ENCODE assay signal across 26 cellular contexts in the genomic region with DNA sequence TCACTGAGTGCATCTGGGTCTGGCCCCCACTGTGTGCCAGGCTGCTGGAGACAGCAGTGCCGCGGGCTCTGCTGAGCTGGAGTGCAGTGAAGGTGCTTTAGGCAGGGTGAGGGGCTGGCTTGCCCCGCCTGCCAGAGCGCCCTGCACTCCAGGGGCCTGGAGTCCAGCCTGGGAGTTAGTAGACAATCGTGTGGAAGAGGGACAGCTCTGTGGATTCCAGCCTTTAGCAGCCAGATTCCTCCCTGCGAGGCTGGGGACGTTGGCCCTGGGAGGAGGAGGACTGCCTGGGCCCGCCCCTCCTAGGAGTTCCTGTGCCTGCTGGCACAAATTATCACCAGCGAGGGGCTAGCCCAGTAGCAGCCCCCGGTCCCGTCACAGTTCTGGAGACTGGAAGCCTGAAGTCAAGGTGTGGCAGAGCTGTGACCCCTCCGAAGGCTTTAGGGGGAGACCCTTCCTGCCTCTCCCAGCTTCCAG. TPM values are rescaled to one million over a fixed set of nuclear protein-coding genes. Genes with fewer than 3 reads are reported as not detected.
DNase-seq lines count a peak whose midpoint lies in the region; ATAC-seq and TF ChIP-seq lines count a peak whose summit lies in the region.
"Had no signal": no experiment of that assay in that cellular context is flagged by ENCODE, and none has a peak within 500 bp of the region (broad histone marks: within the 10 kb centered on the region; RNA-seq: fewer than 3 reads in every experiment).

No MANE protein-coding gene starts in this region.

- no peaks in the 10 kb centered on the region for H3K27me3 Mint-ChIP-seq in brain
- H3K27me3 Mint-ChIP-seq in activated CD4-positive, alpha-beta T cell treated with anti-CD3 and anti-CD28 coated beads, Interleukin-2, amount 10 ng/mL, durations not matched to agents 24 days and 14 days: peaks cover 46% of the 10 kb centered on the region
- H3K27me3 Mint-ChIP-seq in stimulated activated naive CD8-positive, alpha-beta T cell treated with anti-CD3 and anti-CD28 coated beads, Interleukin-15, amount 100 ng/mL, for 72 hours: peaks cover 76% of the 10 kb centered on the region
- H3K27me3 Mint-ChIP-seq: activated CD4-positive, alpha-beta memory T cell treated with anti-CD3 and anti-CD28 coated beads for 36 hours had no signal

- H3K36me3 ChIP-seq in right lobe of liver (no peaks in the 10 kb centered on the region), aorta (ENCODE audit: control insufficient read depth in 1 of 2, insufficient read depth in 2 of 2, low read length in 1 of 2) (no peaks in the 10 kb centered on the region)
- H3K36me3 ChIP-seq: esophagus squamous epithelium, gastrocnemius medialis had no signal

- no peak for ATAC-seq in left cardiac atrium
- no peak for ATAC-seq in right cardiac atrium
- ATAC-seq in right lobe of liver: no peak
- no peak for ATAC-seq in aorta (ENCODE audit: low FRiP score)
- ATAC-seq in GM18868 (IDR thresholded peaks at IDR 0.05; ENCODE audit: unreplicated experiment): no peak
- no peak for ATAC-seq in stimulated activated naive CD8-positive, alpha-beta T cell treated with anti-CD3 and anti-CD28 coated beads, Interleukin-15, amount 100 ng/mL, for 72 hours
- ATAC-seq: natural killer cell treated with Interleukin-12 subunit alpha and Interleukin-12 subunit beta and Interleukin-15 and Interleukin-18, amount 100 ng/mL, for 72 hours; stimulated activated effector memory CD8-positive, alpha-beta T cell treated with anti-CD3 and anti-CD28 coated beads, Interleukin-12 subunit alpha, Interleukin-12 subunit beta, amount 100 ng/mL, for 72 hours had no signal

- peaks cover 31% of the 10 kb centered on the region for H3K36me3 Mint-ChIP-seq in brain
- no peaks in the 10 kb centered on the region for H3K36me3 Mint-ChIP-seq in activated CD4-positive, alpha-beta T cell treated with anti-CD3 and anti-CD28 coated beads, Interleukin-2, amount 10 ng/mL, durations not matched to agents 24 days and 14 days (ENCODE audit: low read depth)
- H3K36me3 Mint-ChIP-seq: activated CD4-positive, alpha-beta memory T cell treated with anti-CD3 and anti-CD28 coated beads for 36 hours; natural killer cell treated with Interleukin-12 subunit alpha and Interleukin-12 subunit beta and Interleukin-15 and Interleukin-18, amount 100 ng/mL, for 72 hours; stimulated activated effector memory CD8-positive, alpha-beta T cell treated with anti-CD3 and anti-CD28 coated beads, Interleukin-12 subunit alpha, Interleukin-12 subunit beta, amount 100 ng/mL, for 72 hours had no signal

- H3K4me3 Mint-ChIP-seq in brain: no peak overlapping the region
- H3K4me3 Mint-ChIP-seq in activated CD4-positive, alpha-beta T cell treated with anti-CD3 and anti-CD28 coated beads, Interleukin-2, amount 10 ng/mL, durations not matched to agents 24 days and 14 days: no peak overlapping the region
- H3K4me3 Mint-ChIP-seq in stimulated activated naive CD8-positive, alpha-beta T cell treated with anti-CD3 and anti-CD28 coated beads, Interleukin-15, amount 100 ng/mL, for 72 hours: no peak overlapping the region
- H3K4me3 Mint-ChIP-seq: activated CD4-positive, alpha-beta memory T cell treated with anti-CD3 and anti-CD28 coated beads for 36 hours; mesothelial cell of epicardium; natural killer cell treated with Interleukin-12 subunit alpha and Interleukin-12 subunit beta and Interleukin-15 and Interleukin-18, amount 100 ng/mL, for 72 hours had no signal

- TF ChIP-seq POLR2A in right lobe of liver (IDR thresholded peaks at IDR 0.05): no peak

- H3K27me3 ChIP-seq in right cardiac atrium (ENCODE audit: control insufficient read depth, insufficient read depth) (no peaks in the 10 kb centered on the region), right lobe of liver (no peaks in the 10 kb centered on the region), aorta (ENCODE audit: control insufficient read depth in 1 of 2, insufficient read depth in 2 of 2, low read length in 1 of 2) (no peaks in the 10 kb centered on the region)
- H3K27me3 ChIP-seq: esophagus squamous epithelium, gastrocnemius medialis, testis had no signal

- no peaks in the 10 kb centered on the region for H3K9me3 ChIP-seq in right cardiac atrium (ENCODE audit: control insufficient read depth, low read length)
- H3K9me3 ChIP-seq in right lobe of liver: no peaks in the 10 kb centered on the region
- peaks cover 1% of the 10 kb centered on the region for H3K9me3 ChIP-seq in aorta (ENCODE audit: control insufficient read depth, low read length)
- H3K9me3 ChIP-seq: gastrocnemius medialis, testis had no signal

- H3K27ac ChIP-seq in right cardiac atrium (ENCODE audit: low read length) (no peak overlapping the region), right lobe of liver (no peak overlapping the region), aorta (ENCODE audit: low read depth in 1 of 2, low read length in 2 of 2) (no peak overlapping the region)
- H3K27ac ChIP-seq: esophagus squamous epithelium, SK-N-MC, testis had no signal

- H3K4me1 Mint-ChIP-seq in brain: peaks cover 97% of the 10 kb centered on the region
- peaks cover 28% of the 10 kb centered on the region for H3K4me1 Mint-ChIP-seq in activated CD4-positive, alpha-beta T cell treated with anti-CD3 and anti-CD28 coated beads, Interleukin-2, amount 10 ng/mL, durations not matched to agents 24 days and 14 days
- peaks cover 63% of the 10 kb centered on the region for H3K4me1 Mint-ChIP-seq in stimulated activated naive CD8-positive, alpha-beta T cell treated with anti-CD3 and anti-CD28 coated beads, Interleukin-15, amount 100 ng/mL, for 72 hours

- H3K4me3 ChIP-seq in right cardiac atrium (ENCODE audit: low read length): no peak overlapping the region
- no peak overlapping the region for H3K4me3 ChIP-seq in right lobe of liver
- no peak overlapping the region for H3K4me3 ChIP-seq in aorta (ENCODE audit: low read length in 2 of 2)
- H3K4me3 ChIP-seq: esophagus squamous epithelium, gastrocnemius medialis, SK-N-MC, testis had no signal

- H3K4me1 ChIP-seq in right cardiac atrium (ENCODE audit: control insufficient read depth, insufficient read depth, low read length) (peaks cover 7% of the 10 kb centered on the region), right lobe of liver (no peaks in the 10 kb centered on the region), aorta (ENCODE audit: control insufficient read depth in 1 of 2, insufficient read depth in 2 of 2, low read length in 2 of 2) (no peaks in the 10 kb centered on the region)

- H3K27ac Mint-ChIP-seq in brain: peak overlapping the region in 4 of 5 experiments; percentile 37 to 97 (median 76)
- H3K27ac Mint-ChIP-seq in activated CD4-positive, alpha-beta T cell treated with anti-CD3 and anti-CD28 coated beads, Interleukin-2, amount 10 ng/mL, durations not matched to agents 24 days and 14 days: no peak overlapping the region
- no peak overlapping the region for H3K27ac Mint-ChIP-seq in stimulated activated naive CD8-positive, alpha-beta T cell treated with anti-CD3 and anti-CD28 coated beads, Interleukin-15, amount 100 ng/mL, for 72 hours
- H3K27ac Mint-ChIP-seq: activated CD4-positive, alpha-beta memory T cell treated with anti-CD3 and anti-CD28 coated beads for 36 hours; mesothelial cell of epicardium; stimulated activated effector memory CD8-positive, alpha-beta T cell treated with anti-CD3 and anti-CD28 coated beads, Interleukin-12 subunit alpha, Interleukin-12 subunit beta, amount 100 ng/mL, for 72 hours had no signal

- peak; percentile 7 for DNase-seq in left cardiac atrium
- no peak for DNase-seq in right cardiac atrium
- DNase-seq in right lobe of liver: peak; percentile 16 to 43 (median 36)
- peak; percentile 34 to 70 for DNase-seq in aorta
- DNase-seq in activated CD4-positive, alpha-beta T cell treated with anti-CD3 and anti-CD28 coated beads, Interleukin-2, amount 10 ng/mL, durations not matched to agents 24 days and 14 days: no peak
- no peak for DNase-seq in stimulated activated naive CD8-positive, alpha-beta T cell treated with anti-CD3 and anti-CD28 coated beads, Interleukin-15, amount 100 ng/mL, for 72 hours
- DNase-seq: activated CD4-positive, alpha-beta memory T cell treated with anti-CD3 and anti-CD28 coated beads for 36 hours; activated CD4-positive, CD25-positive, alpha-beta regulatory T cell; activated naive CD4-positive, alpha-beta T cell treated with anti-CD3 and anti-CD28 coated beads, Interleukin-2, amount 50 U/mL, for 16 hours; activated T-cell treated with anti-CD3 and anti-CD28 coated beads, Interleukin-2, amount 50 U/mL, for 48 hours; DMS 273 treated with DMSO at 0.1 percent for 48 hours; esophagus squamous epithelium; MM.1S; NCI-H1436 treated with DMSO at 0.1 percent for 48 hours; NCI-H526 treated with DMSO at 0.1 percent for 48 hours; RPMI8226; stimulated activated CD4-positive, alpha-beta T cell treated with anti-CD3 and anti-CD28 coated beads, Interleukin-1b, Interleukin-23, amount 100 ng/mL, for 48 hours; testis had no signal

- 76% methylated on average over 12 of the region's 12 CpGs for WGBS in right cardiac atrium
- 30% methylated on average over 2 of the region's 12 CpGs for WGBS in right lobe of liver (ENCODE audit: insufficient coverage, low coverage, low lambda C conversion rate, missing lambda C conversion rate)
- WGBS in aorta, 2 donors: 79 to 83% methylated on average over 10 to 12 of the region's 12 CpGs

- TF ChIP-seq CTCF in brain (conservative IDR thresholded peaks at IDR 0.05) (no peak), right lobe of liver (IDR thresholded peaks at IDR 0.05) (no peak)

- intact Hi-C loops in left cardiac atrium (cut with DNase I): no loop called here
- intact Hi-C loops in right cardiac atrium (cut with DNase I): no loop called here
- intact Hi-C loops in right lobe of liver (cut with DNase I): no loop called here
- intact Hi-C loops in aorta (cut with DNase I): no loop called here
- intact Hi-C loops in activated CD4-positive, alpha-beta T cell treated with anti-CD3 and anti-CD28 coated beads, Interleukin-2, amount 10 ng/mL, durations not matched to agents 24 days and 14 days (cut with micrococcal nuclease): no loop called here

- peaks cover 3 to 29% (median 15%) of the 10 kb centered on the region in 5 experiments for H3K9me3 Mint-ChIP-seq in brain
- H3K9me3 Mint-ChIP-seq in activated CD4-positive, alpha-beta T cell treated with anti-CD3 and anti-CD28 coated beads, Interleukin-2, amount 10 ng/mL, durations not matched to agents 24 days and 14 days: no peaks in the 10 kb centered on the region
- peaks cover 13% of the 10 kb centered on the region in 2 donors for H3K9me3 Mint-ChIP-seq in stimulated activated naive CD8-positive, alpha-beta T cell treated with anti-CD3 and anti-CD28 coated beads, Interleukin-15, amount 100 ng/mL, for 72 hours
- H3K9me3 Mint-ChIP-seq: activated CD4-positive, alpha-beta memory T cell treated with anti-CD3 and anti-CD28 coated beads for 36 hours; natural killer cell treated with Interleukin-12 subunit alpha and Interleukin-12 subunit beta and Interleukin-15 and Interleukin-18, amount 100 ng/mL, for 72 hours had no signal

RNA-seq across cellular contexts. Expression of gene RGS12, which starts 7.4 kb away (rescaled TPM):
- total RNA-seq in left cardiac atrium (10 to 100 TPM; 13.3 to 16.6 TPM), right cardiac atrium (10 to 100 TPM; 11.6 to 18.2 (median 14.6) TPM), right lobe of liver (10 to 100 TPM; 15.0 to 29.6 (median 22.1) TPM), aorta (10 to 100 TPM; 23.9 to 40.4 TPM)
- polyA plus RNA-seq in right cardiac atrium (20.8 TPM), brain (ENCODE audit: insufficient read depth, low read depth, low replicate concordance) (59.4 TPM), aorta (10 to 100 TPM; 10.3 to 28.2 TPM)
- 3.3 and 3.7 TPM in 2 replicates for total RNA-seq in activated CD4-positive, alpha-beta T cell treated with anti-CD3 and anti-CD28 coated beads, Interleukin-2, amount 10 ng/mL, durations not matched to agents 24 days and 14 days

RNA-seq across cellular contexts. Expression of gene MSANTD1, which starts 51.3 kb away (rescaled TPM):
- total RNA-seq in left cardiac atrium: under 1 TPM; 0.41 to 0.42 TPM
- under 1 TPM; 0.23 to 0.40 (median 0.34) TPM for total RNA-seq in right cardiac atrium
- 0.20 TPM for polyA plus RNA-seq in right cardiac atrium
- polyA plus RNA-seq in brain (ENCODE audit: insufficient read depth, low read depth, low replicate concordance): 0.51 TPM
- total RNA-seq in right lobe of liver: under 1 TPM in 5 of 6 experiments, not detected in 1; 0.46 to 0.84 (median 0.64) TPM
- total RNA-seq in aorta: 1 to 10 TPM; 1.9 to 3.5 TPM
- polyA plus RNA-seq in aorta: under 1 TPM in 1 of 2 donors, not detected in 1; 0.33 TPM
- 0.62 and 0.70 TPM in 2 replicates for total RNA-seq in activated CD4-positive, alpha-beta T cell treated with anti-CD3 and anti-CD28 coated beads, Interleukin-2, amount 10 ng/mL, durations not matched to agents 24 days and 14 days
- polyA plus RNA-seq: keratinocyte had no signal

Comparison
In these comparisons a context has a peak if more than half of its experiments do, and no peak if none do; other contexts are left out.
1. DNase-seq: peak in left cardiac atrium (single experiment), right lobe of liver (3 of 3) and aorta (2 of 2); none in right cardiac atrium (0 of 3), activated CD4-positive, alpha-beta T cell treated with anti-CD3 and anti-CD28 coated beads, Interleukin-2, amount 10 ng/mL, durations not matched to agents 24 days and 14 days (single experiment) and stimulated activated naive CD8-positive, alpha-beta T cell treated with anti-CD3 and anti-CD28 coated beads, Interleukin-15, amount 100 ng/mL, for 72 hours (0 of 2).
2. H3K27ac Mint-ChIP-seq: peak in brain (4 of 5); none in activated CD4-positive, alpha-beta T cell treated with anti-CD3 and anti-CD28 coated beads, Interleukin-2, amount 10 ng/mL, durations not matched to agents 24 days and 14 days (single experiment) and stimulated activated naive CD8-positive, alpha-beta T cell treated with anti-CD3 and anti-CD28 coated beads, Interleukin-15, amount 100 ng/mL, for 72 hours (0 of 2).